Comparison of ENCODE assay signal across 9 cellular contexts in genomic region chr3:5026046-5026362, GRCh38. TPM values are rescaled to one million over a fixed set of nuclear protein-coding genes. Genes with fewer than 3 reads are reported as not detected.
DNase-seq lines count a peak whose midpoint lies in the region; ATAC-seq, FAIRE-seq and TF ChIP-seq lines count a peak whose summit lies in the region.
"Had no signal": no experiment of that assay in that cellular context is flagged by ENCODE, and none has a peak within 500 bp of the region (broad histone marks: within the 10 kb centered on the region; RNA-seq: fewer than 3 reads in every experiment).

No MANE protein-coding gene starts in this region.

- peak overlapping the region; percentile 37 for H3K4me2 ChIP-seq in keratinocyte (ENCODE audit: control insufficient read depth, extremely low read depth, insufficient read depth, low read depth, low read length)

- no peak for FAIRE-seq in keratinocyte (lab: Jason Lieb, UNC)
- FAIRE-seq in GM12892 (lab: Jason Lieb, UNC), result no peak

- no peak for TF ChIP-seq CTCF in ascending aorta (IDR thresholded peaks at IDR 0.05)
- TF ChIP-seq CTCF in keratinocyte (optimal IDR thresholded peaks at IDR 0.05 in 1 of 3, IDR thresholded peaks at IDR 0.05 in 1 of 3, conservative IDR thresholded peaks at IDR 0.05 in 1 of 3; ENCODE audit: extremely low read depth in 1 of 3, insufficient read depth in 2 of 3, low read length in 3 of 3), result no peak

- DNase-seq in ascending aorta (ENCODE audit: low spot score in 2 of 2) (no peak), keratinocyte (ENCODE audit: low read depth, low spot score) (no peak), activated gamma-delta T cell (lab: John Stamatoyannopoulos, UW) (no peak), GM12892 (ENCODE audit: insufficient read length) (no peak)
- no peak for DNase-seq in stimulated activated naive CD8-positive, alpha-beta T cell treated with anti-CD3 and anti-CD28 coated beads, Interleukin-15, Interleukin-2, amounts not matched to agents 100 U/mL and 50 U/mL, for 24 hours
- DNase-seq in activated effector memory CD4-positive, alpha-beta T cell treated with Interleukin-2 at 50 U/mL for 16 hours, result no peak
- DNase-seq: WERI-Rb-1 had no signal

- no peaks in the 10 kb centered on the region for H3K9me1 ChIP-seq in keratinocyte (ENCODE audit: control insufficient read depth, extremely low read depth, insufficient read depth, low read length)

- dilution Hi-C loops in keratinocyte (cut with MboI; ENCODE audit: extremely low pct_ligation_motif_present, low sequenced_read_pairs), result no loop called here

- peak overlapping the region; percentile 83 for H3K9ac ChIP-seq in keratinocyte (ENCODE audit: control insufficient read depth, extremely low read depth, insufficient read depth, low read length)

- H3K4me3 ChIP-seq in ascending aorta, result peak overlapping the region; percentile 60 to 62
- peak overlapping the region in 1 of 3 experiments; percentile 42 for H3K4me3 ChIP-seq in keratinocyte (ENCODE audit: control insufficient read depth in 2 of 3, extremely low read depth in 1 of 3, insufficient read depth in 2 of 3, low read depth in 1 of 3, low read length in 3 of 3)

- no peaks in the 10 kb centered on the region for H3K36me3 ChIP-seq in ascending aorta
- H3K36me3 ChIP-seq in keratinocyte (ENCODE audit: control insufficient read depth in 2 of 2, extremely low read depth in 1 of 2, insufficient read depth in 2 of 2, low read length in 2 of 2), result no peaks in the 10 kb centered on the region
- H3K36me3 ChIP-seq: WERI-Rb-1 had no signal

- no peaks in the 10 kb centered on the region for H3K9me3 ChIP-seq in ascending aorta
- no peaks in the 10 kb centered on the region for H3K9me3 ChIP-seq in keratinocyte (ENCODE audit: control insufficient read depth, low read depth, low read length)

- no peaks in the 10 kb centered on the region for H3K79me2 ChIP-seq in keratinocyte (ENCODE audit: control insufficient read depth, insufficient read depth, low read length)

- peak; percentile 15 for ATAC-seq in HG03039 (IDR thresholded peaks at IDR 0.05; ENCODE audit: unreplicated experiment)
- peak; percentile 13 for ATAC-seq in stimulated activated naive CD8-positive, alpha-beta T cell treated with anti-CD3 and anti-CD28 coated beads, Interleukin-15, Interleukin-2, amounts not matched to agents 100 U/mL and 50 U/mL, for 24 hours
- no peak for ATAC-seq in HG03175 (IDR thresholded peaks at IDR 0.05; ENCODE audit: unreplicated experiment)

- H4K20me1 ChIP-seq in keratinocyte (ENCODE audit: control insufficient read depth, extremely low read depth, insufficient read depth, low read length), result no peaks in the 10 kb centered on the region

- H3K27me3 ChIP-seq in ascending aorta, result no peaks in the 10 kb centered on the region
- H3K27me3 ChIP-seq in keratinocyte (ENCODE audit: control insufficient read depth, extremely low read depth, insufficient read depth, low read length), result no peaks in the 10 kb centered on the region

- intact Hi-C loops in ascending aorta (cut with DNase I), result loop anchor here (1.0 to 10.0 kb wide), 6 partner anchors 27 to 441 kb away; no protein-coding TSS in a partner anchor

- H2AFZ ChIP-seq in keratinocyte (ENCODE audit: control insufficient read depth, low read length), result peak overlapping the region; percentile 10

- H3K4me1 ChIP-seq in ascending aorta, result peaks cover 0 to 21% of the 10 kb centered on the region in 2 donors
- peaks cover 43% of the 10 kb centered on the region for H3K4me1 ChIP-seq in keratinocyte (ENCODE audit: control insufficient read depth, extremely low read depth, insufficient read depth, low read length)

- peak overlapping the region; percentile 88 to 94 for H3K27ac ChIP-seq in ascending aorta
- peak overlapping the region; percentile 97 for H3K27ac ChIP-seq in keratinocyte (ENCODE audit: control insufficient read depth, insufficient read depth, low read length)
- H3K27ac ChIP-seq: WERI-Rb-1 had no signal

- no peak for TF ChIP-seq POLR2A in GM12892 (IDR thresholded peaks at IDR 0.05; ENCODE audit: low read depth, low read length)

RNA-seq across cellular contexts. Expression of gene BHLHE40, which starts 46.8 kb away (rescaled TPM):
- 52.2 TPM for total RNA-seq in ascending aorta
- 73.9 to 95.7 TPM (median 74.3 TPM) in 3 replicates for polyA plus RNA-seq in keratinocyte
- polyA plus RNA-seq in keratinocyte (2011; ENCODE audit: low read depth), result 84.5 TPM
- 52.6 and 66.7 TPM in 2 replicates for polyA plus RNA-seq in keratinocyte (2011; cell fraction: cytosol; rRNA removed)
- 296 and 339 TPM in 2 replicates for polyA plus RNA-seq in keratinocyte (2011; cell fraction: nucleus; rRNA removed)
- polyA plus RNA-seq in keratinocyte (2012; ENCODE audit: low replicate concordance), result 87.7 and 181 TPM in 2 replicates
- polyA minus RNA-seq in keratinocyte, result 73.6 to 138 TPM (median 96.1 TPM) in 3 replicates
- 67.1 TPM for polyA minus RNA-seq in keratinocyte (2011; cell fraction: cytosol; rRNA and poly(A)+ RNA removed)
- polyA minus RNA-seq in keratinocyte (2011; cell fraction: nucleus; rRNA and poly(A)+ RNA removed), result 131 and 207 TPM in 2 replicates
- polyA plus RNA-seq in GM12892 (2012; ENCODE audit: missing spikeins), result 117 TPM
